ENCODE assay signal across 13 cellular contexts in the genomic region with DNA sequence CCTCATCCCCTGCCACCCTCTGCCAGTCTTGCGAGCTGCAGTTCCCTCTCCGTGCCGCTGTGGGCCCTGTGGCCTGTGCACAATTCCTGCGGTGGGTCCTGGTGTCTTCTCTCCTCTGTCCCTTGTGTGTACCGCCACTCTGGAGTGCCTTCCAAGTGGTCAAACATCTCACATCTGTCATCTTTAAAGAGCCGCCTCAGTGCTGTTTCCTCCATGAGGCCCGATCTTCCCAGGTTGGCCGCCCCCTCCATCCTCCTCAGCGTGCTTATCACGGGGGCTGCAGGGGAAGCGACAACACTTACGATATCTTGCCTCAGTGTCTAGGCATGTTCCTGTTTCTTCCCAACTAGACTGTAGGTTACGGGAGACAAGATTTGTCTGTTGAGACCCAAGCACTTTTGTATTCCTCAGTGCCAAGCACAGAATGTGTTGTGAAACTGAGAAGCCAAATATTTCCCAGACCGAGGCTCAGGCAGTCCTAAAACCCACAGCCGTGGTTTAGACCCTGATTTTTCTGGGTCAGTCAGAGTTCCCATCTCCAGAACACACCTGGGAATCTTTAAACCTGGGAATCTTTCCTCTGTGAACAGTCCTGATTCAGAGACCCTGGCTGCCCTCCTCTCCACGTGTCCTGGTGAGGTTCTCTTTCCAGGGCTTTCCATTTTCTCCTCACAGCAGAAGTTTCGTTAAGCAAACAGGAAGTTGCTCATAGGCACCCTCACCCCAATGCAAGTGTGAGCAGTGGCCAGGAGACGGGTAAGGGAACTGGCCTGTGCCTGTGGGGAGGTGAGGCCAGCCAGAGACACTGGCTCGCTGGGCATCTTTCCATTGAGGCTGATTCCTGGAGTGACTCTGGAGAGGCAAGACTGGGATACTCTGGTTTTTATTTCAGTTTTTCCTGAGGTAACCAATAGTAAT. TPM values are rescaled to one million over a fixed set of nuclear protein-coding genes. Genes with fewer than 3 reads are reported as not detected.
DNase-seq lines count a peak whose midpoint lies in the region; ATAC-seq, FAIRE-seq and TF ChIP-seq lines count a peak whose summit lies in the region.
"Had no signal": no experiment of that assay in that cellular context is flagged by ENCODE, and none has a peak within 500 bp of the region (broad histone marks: within the 10 kb centered on the region; RNA-seq: fewer than 3 reads in every experiment).

No MANE protein-coding gene starts in this region.

- no peaks in the 10 kb centered on the region for H3K27me3 ChIP-seq in right lobe of liver
- H3K27me3 ChIP-seq in HepG2 (ENCODE audit: control insufficient read depth in 1 of 2, insufficient read depth in 2 of 2, low read length in 2 of 2) = no peaks in the 10 kb centered on the region
- no peaks in the 10 kb centered on the region for H3K27me3 ChIP-seq in CD8-positive, alpha-beta memory T cell (ENCODE audit: insufficient read depth, low read length, poor library complexity, severe bottlenecking)
- H3K27me3 ChIP-seq: ascending aorta, tibial nerve had no signal

- ATAC-seq in right lobe of liver = peak; percentile 58 to 66 (median 64)
- no peak for ATAC-seq in HepG2
- no peak for ATAC-seq in central memory CD8-positive, alpha-beta T cell (replicated peaks; ENCODE audit: extremely low read depth, poor library complexity, severe bottlenecking)
- ATAC-seq: A549 had no signal

- no TSS peak for BruUV-seq in HepG2 (replicated peaks; lab: Mats Ljungman, UMichigan)

- TF ChIP-seq POLR2A in right lobe of liver (IDR thresholded peaks at IDR 0.05) (no peak), HepG2 (IDR thresholded peaks at IDR 0.05; ENCODE audit: insufficient read depth in 1 of 2, low read depth in 2 of 2, low read length in 2 of 2) (no peak)

- intact Hi-C loops in right lobe of liver (cut with DNase I) = no loop called here
- intact Hi-C loops in HepG2 (cut with micrococcal nuclease; ENCODE audit: unreplicated experiment) = no loop called here

- peak; percentile 37 to 64 (median 51) for DNase-seq in right lobe of liver
- DNase-seq in HepG2 (ENCODE audit: low spot score) = no peak
- no peak for DNase-seq in central memory CD8-positive, alpha-beta T cell (ENCODE audit: low spot score in 2 of 2)
- peak; percentile 75 for DNase-seq in medulla oblongata (ENCODE audit: extremely low spot score)
- no peak for DNase-seq in CD8-positive, alpha-beta memory T cell
- DNase-seq in NCI-H2196 (lab: John Stamatoyannopoulos, UW; ENCODE audit: unreplicated experiment) = no peak
- DNase-seq in NCI-H2029 treated with DMSO at 0.1 percent for 48 hours (lab: John Stamatoyannopoulos, UW) = no peak
- DNase-seq in mesothelial cell of epicardium (ENCODE audit: low spot score in 2 of 2, unreplicated experiment in 2 of 2) = no peak
- DNase-seq: stimulated activated CD4-positive, alpha-beta T cell treated with anti-CD3 and anti-CD28 coated beads, Interleukin-2, amount 100 ng/mL, for 24 hours; T-helper 1 cell had no signal

- H3K27me3 Mint-ChIP-seq in central memory CD8-positive, alpha-beta T cell = no peaks in the 10 kb centered on the region
- H3K27me3 Mint-ChIP-seq in CD8-positive, alpha-beta memory T cell = no peaks in the 10 kb centered on the region
- no peaks in the 10 kb centered on the region for H3K27me3 Mint-ChIP-seq in mesothelial cell of epicardium (ENCODE audit: low read depth)

- POLR2A ChIA-PET in HepG2 (lab: Yijun Ruan, JAX) = no interaction called here
- POLR2A ChIA-PET in CD8-positive, alpha-beta memory T cell (lab: Charles Lee) = no interaction called here

- in situ Hi-C loops in HepG2 (cut with HindIII; ENCODE audit: extremely low pct_ligation_motif_present, low pct_unique_long_range_greater_than_20kb) = no loop called here

- TF ChIP-seq CTCF in right lobe of liver (IDR thresholded peaks at IDR 0.05) (no peak), HepG2 (CRISPR knock-in tag; IDR thresholded peaks at IDR 0.05) (no peak), mesothelial cell of epicardium (IDR thresholded peaks at IDR 0.05; ENCODE audit: unreplicated experiment) (no peak)

- WGBS in right lobe of liver (ENCODE audit: insufficient coverage, low coverage, low lambda C conversion rate, missing lambda C conversion rate) = 65% methylated on average over 17 of the region's 19 CpGs
- WGBS in HepG2 (ENCODE audit: low lambda C conversion rate) = 97% methylated on average over 19 of the region's 19 CpGs

- peaks cover 6% of the 10 kb centered on the region for H3K36me3 Mint-ChIP-seq in central memory CD8-positive, alpha-beta T cell (ENCODE audit: insufficient read depth)
- H3K36me3 Mint-ChIP-seq in CD8-positive, alpha-beta memory T cell = peaks cover 4 to 35% (median 14%) of the 10 kb centered on the region in 3 donors
- peaks cover 3% of the 10 kb centered on the region for H3K36me3 Mint-ChIP-seq in mesothelial cell of epicardium

- no peak overlapping the region for H3K9ac ChIP-seq in HepG2 (ENCODE audit: insufficient read depth, low read depth, low read length)

- no peaks in the 10 kb centered on the region for H4K20me1 ChIP-seq in HepG2 (ENCODE audit: insufficient read depth, low read length)

- CTCF ChIA-PET in HepG2 (lab: Yijun Ruan, JAX; ENCODE audit: low intra/inter-chr PET ratio, low total read pairs) = no interaction called here
- CTCF ChIA-PET in CD8-positive, alpha-beta memory T cell (lab: Charles Lee) = no interaction called here

- H3K4me1 ChIP-seq in right lobe of liver (peaks cover 0 to 11% (median 0%) of the 10 kb centered on the region in 4 donors), HepG2 (ENCODE audit: insufficient read depth, low read length) (peaks cover 9% of the 10 kb centered on the region)
- no peaks in the 10 kb centered on the region for H3K4me1 ChIP-seq in CD8-positive, alpha-beta memory T cell (ENCODE audit: insufficient read depth, low read length)
- H3K4me1 ChIP-seq: A549, ascending aorta had no signal

- H3K4me3 Mint-ChIP-seq in central memory CD8-positive, alpha-beta T cell = no peak overlapping the region
- H3K4me3 Mint-ChIP-seq in CD8-positive, alpha-beta memory T cell = no peak overlapping the region
- H3K4me3 Mint-ChIP-seq in mesothelial cell of epicardium = no peak overlapping the region

- H3K4me2 ChIP-seq in HepG2 (ENCODE audit: low read depth, low read length) = no peak overlapping the region
- H3K4me2 ChIP-seq: A549 had no signal

- no peaks in the 10 kb centered on the region for H3K9me3 Mint-ChIP-seq in central memory CD8-positive, alpha-beta T cell
- no peaks in the 10 kb centered on the region for H3K9me3 Mint-ChIP-seq in CD8-positive, alpha-beta memory T cell
- H3K9me3 Mint-ChIP-seq in mesothelial cell of epicardium = no peaks in the 10 kb centered on the region

- no peak overlapping the region for H3K27ac ChIP-seq in right lobe of liver
- no peak overlapping the region for H3K27ac ChIP-seq in HepG2 (ENCODE audit: extremely low read length, insufficient read depth, low read length)
- no peak overlapping the region for H3K27ac ChIP-seq in CD8-positive, alpha-beta memory T cell (ENCODE audit: low read depth, low read length)
- H3K27ac ChIP-seq: A549 had no signal

- FAIRE-seq in HepG2 (lab: Jason Lieb, UNC) = no peak
- FAIRE-seq: A549 had no signal

- no peak for TF ChIP-seq RAD21 in HepG2 (CRISPR knock-in tag; IDR thresholded peaks at IDR 0.05)

- no peaks in the 10 kb centered on the region for H3K79me2 ChIP-seq in HepG2 (ENCODE audit: insufficient read depth, low read length)

- H3K36me3 ChIP-seq in right lobe of liver = no peaks in the 10 kb centered on the region
- peaks cover 0 to 1% of the 10 kb centered on the region in 2 experiments; a peak in 2 of 5 replicates for H3K36me3 ChIP-seq in HepG2 (replicated peaks in 1 of 2; ENCODE audit: control insufficient read depth in 1 of 2, insufficient read depth in 2 of 2, low read length in 2 of 2)
- peaks cover 3% of the 10 kb centered on the region for H3K36me3 ChIP-seq in CD8-positive, alpha-beta memory T cell (ENCODE audit: insufficient read depth, low read length)

- H2AFZ ChIP-seq in HepG2 (ENCODE audit: low read length) = no peak overlapping the region

- H3K4me1 Mint-ChIP-seq in central memory CD8-positive, alpha-beta T cell = peaks cover 41% of the 10 kb centered on the region
- peaks cover 3 to 15% (median 6%) of the 10 kb centered on the region in 3 donors for H3K4me1 Mint-ChIP-seq in CD8-positive, alpha-beta memory T cell
- H3K4me1 Mint-ChIP-seq in mesothelial cell of epicardium = peaks cover 3% of the 10 kb centered on the region

- TF ChIP-seq EP300 in HepG2 (IDR thresholded peaks at IDR 0.05; ENCODE audit: low read depth in 2 of 2, low read length in 2 of 2) (no peak), HepG2 (CRISPR knock-in tag; IDR thresholded peaks at IDR 0.05; ENCODE audit: borderline replicate concordance) (no peak)

- H3K9me3 ChIP-seq in right lobe of liver = no peaks in the 10 kb centered on the region
- no peaks in the 10 kb centered on the region for H3K9me3 ChIP-seq in HepG2 (ENCODE audit: low read length)
- no peaks in the 10 kb centered on the region for H3K9me3 ChIP-seq in CD8-positive, alpha-beta memory T cell (ENCODE audit: low read length)
- H3K9me3 ChIP-seq: A549, ascending aorta, tibial nerve had no signal

- H3K4me3 ChIP-seq in right lobe of liver (no peak overlapping the region), HepG2 (replicated peaks in 1 of 3; ENCODE audit: insufficient read depth in 1 of 3, low read depth in 2 of 3, low read length in 3 of 3) (no peak overlapping the region)
- H3K4me3 ChIP-seq in CD8-positive, alpha-beta memory T cell (ENCODE audit: low read length) = no peak overlapping the region
- H3K4me3 ChIP-seq: A549, ascending aorta, tibial nerve had no signal

- peak overlapping the region; percentile 10 for H3K27ac Mint-ChIP-seq in central memory CD8-positive, alpha-beta T cell (ENCODE audit: low read depth)
- H3K27ac Mint-ChIP-seq in CD8-positive, alpha-beta memory T cell = peak overlapping the region in 1 of 8 donors; percentile 47
- H3K27ac Mint-ChIP-seq in mesothelial cell of epicardium = no peak overlapping the region

RNA-seq across cellular contexts. Expression of a gene that starts 28.8 kb away (rescaled TPM):
- under 1 TPM in 3 of 6 experiments, not detected in 3; 0.18 to 0.50 (median 0.25) TPM for total RNA-seq in right lobe of liver
- not detected in 2 replicates for total RNA-seq in HepG2 (2016; rRNA removed; fragmentation: Illumina TruSeq; extraction: Trizol)
- not detected in 2 replicates for total RNA-seq in HepG2 (2016; cell fraction: cytosol; rRNA removed; fragmentation: Illumina TruSeq; extraction: Trizol; ENCODE audit: low read depth)
- not detected in 2 replicates for total RNA-seq in HepG2 (2016; cell fraction: insoluble cytoplasmic fraction; rRNA removed; fragmentation: Illumina TruSeq; extraction: Trizol)
- not detected in 2 replicates for total RNA-seq in HepG2 (2016; cell fraction: membrane; rRNA removed; fragmentation: Illumina TruSeq; extraction: Trizol)
- not detected in 2 replicates for total RNA-seq in HepG2 (2016; cell fraction: nucleus; rRNA removed; fragmentation: Illumina TruSeq; extraction: Trizol)
- polyA plus RNA-seq in HepG2 (2011; rRNA removed) = not detected in 2 replicates
- not detected in 2 replicates for polyA plus RNA-seq in HepG2 (2011; cell fraction: cytosol; rRNA removed)
- polyA plus RNA-seq in HepG2 (2011; cell fraction: nucleus; rRNA removed) = not detected in 2 replicates
- not detected in 2 replicates for polyA plus RNA-seq in HepG2 (2012)
- not detected in 2 replicates for polyA plus RNA-seq in HepG2 (2016; cell fraction: cytosol; fragmentation: Illumina TruSeq; extraction: Trizol; ENCODE audit: low read depth)
- not detected in 2 replicates for polyA plus RNA-seq in HepG2 (2016; cell fraction: insoluble cytoplasmic fraction; fragmentation: Illumina TruSeq; extraction: Trizol; ENCODE audit: low read depth)
- polyA plus RNA-seq in HepG2 (2016; cell fraction: membrane; fragmentation: Illumina TruSeq; extraction: Trizol; ENCODE audit: low read depth) = not detected in 2 replicates
- polyA plus RNA-seq in HepG2 (2016; cell fraction: nucleus; fragmentation: Illumina TruSeq; extraction: Trizol; ENCODE audit: insufficient read depth, low read depth) = not detected in 2 replicates
- not detected in 2 replicates for polyA minus RNA-seq in HepG2 (2011; rRNA and poly(A)+ RNA removed; ENCODE audit: low replicate concordance)
- polyA minus RNA-seq in HepG2 (2011; cell fraction: cytosol; rRNA and poly(A)+ RNA removed) = not detected in 2 replicates
- not detected in 2 replicates for polyA minus RNA-seq in HepG2 (2011; cell fraction: nucleus; rRNA and poly(A)+ RNA removed)
- not detected for total RNA-seq in CD8-positive, alpha-beta memory T cell
- not detected for polyA plus RNA-seq in CD8-positive, alpha-beta memory T cell
- not detected in 3 replicates for total RNA-seq in mesothelial cell of epicardium
- total RNA-seq: ascending aorta had no signal
- polyA plus RNA-seq: A549 had no signal

Comparison
In these comparisons a context has a peak if more than half of its experiments do, and no peak if none do; other contexts are left out.
1. ATAC-seq: peak in right lobe of liver (4 of 4); none in HepG2 (single experiment) and central memory CD8-positive, alpha-beta T cell (single experiment).
2. DNase-seq: peak in right lobe of liver (3 of 3) and medulla oblongata (single experiment); none in HepG2 (single experiment), central memory CD8-positive, alpha-beta T cell (0 of 2), CD8-positive, alpha-beta memory T cell (0 of 5), NCI-H2196 (single experiment), NCI-H2029 treated with DMSO at 0.1 percent for 48 hours (single experiment) and mesothelial cell of epicardium (0 of 2).